ENCODE assay signal across 9 cellular contexts in genomic region chr10:43698156-43698555, GRCh38.
"Had no signal": no experiment of that assay in that cellular context is flagged by ENCODE, and none has a peak within 500 bp of the region (broad histone marks: within the 10 kb centered on the region; RNA-seq: fewer than 3 reads in every experiment).

No MANE protein-coding gene starts in this region.

- ATAC-seq: T-helper 17 cell had no signal

- H3K36me3 ChIP-seq: breast epithelium, esophagus squamous epithelium, upper lobe of left lung had no signal

- DNase-seq: activated naive CD4-positive, alpha-beta T cell; aorta; esophagus squamous epithelium; foreskin fibroblast; stimulated activated CD4-positive, alpha-beta T cell treated with anti-CD3 and anti-CD28 coated beads, Interleukin-4, amount 100 ng/mL, for 1 hour; stimulated activated CD8-positive, alpha-beta memory T cell treated with anti-CD3 and anti-CD28 coated beads, Interleukin-4, amount 100 ng/mL, for 48 hours; T-helper 17 cell; upper lobe of left lung had no signal

- H3K4me1 ChIP-seq: breast epithelium, esophagus squamous epithelium had no signal

- H3K27ac ChIP-seq: breast epithelium, esophagus squamous epithelium had no signal

- H3K27me3 ChIP-seq: breast epithelium, upper lobe of left lung had no signal

- H3K9me3 ChIP-seq: breast epithelium, esophagus squamous epithelium, upper lobe of left lung had no signal

- H3K4me3 ChIP-seq: breast epithelium, esophagus squamous epithelium, upper lobe of left lung had no signal
